ENCODE assay signal across 8 cellular contexts in the genomic region with DNA sequence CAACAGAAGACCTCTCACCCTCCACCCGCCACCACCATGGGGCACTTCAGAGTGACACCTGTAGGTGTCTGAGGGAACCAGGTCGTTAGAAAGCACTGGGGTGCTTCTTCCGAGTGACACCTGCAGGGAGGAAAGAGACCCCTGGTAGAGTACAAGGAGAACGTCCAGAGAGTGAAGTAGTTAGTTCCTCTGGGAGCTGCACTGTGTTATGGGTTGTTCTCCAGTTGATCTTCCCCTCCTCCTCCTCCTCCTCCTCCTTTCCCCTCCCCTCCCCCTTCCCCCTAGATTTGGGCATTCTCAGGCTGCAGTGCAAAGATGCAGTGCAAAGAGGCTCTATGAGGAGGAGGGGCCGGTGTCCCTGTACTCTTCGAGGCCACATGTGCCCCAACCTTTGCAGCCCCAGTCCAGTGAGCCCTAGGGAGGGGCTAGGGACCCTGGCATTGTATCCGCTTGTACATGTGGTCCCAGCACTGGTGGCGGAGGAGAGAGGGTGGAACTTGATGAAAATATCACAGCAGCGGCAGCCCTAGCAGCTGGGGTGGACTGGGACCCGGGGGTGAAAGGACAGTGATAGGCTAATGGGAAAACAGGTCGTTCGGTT. TPM values are rescaled to one million over a fixed set of nuclear protein-coding genes. Genes with fewer than 3 reads are reported as not detected.
DNase-seq lines count a peak whose midpoint lies in the region; ATAC-seq and TF ChIP-seq lines count a peak whose summit lies in the region.

No MANE protein-coding gene starts in this region.

- WGBS in heart right ventricle, 2 donors: 39 to 40% methylated on average over 12 of the region's 12 CpGs
- 69 to 78% methylated on average over 6 to 7 of the region's 12 CpGs for WGBS in mesodermal cell (ENCODE audit: insufficient coverage in 2 of 2), 2 experiments

- no peaks in the 10 kb centered on the region for H3K9me3 ChIP-seq in heart right ventricle
- no peaks in the 10 kb centered on the region for H3K9me3 ChIP-seq in mesodermal cell (ENCODE audit: control insufficient read depth, low read length)
- no peaks in the 10 kb centered on the region for H3K9me3 ChIP-seq in vagina

- H3K4me3 ChIP-seq in heart right ventricle: peak overlapping the region; percentile 56 to 96 (median 75)
- peak overlapping the region; percentile 62 for H3K4me3 ChIP-seq in brain microvascular endothelial cell (ENCODE audit: low read depth, low read length)
- peak overlapping the region; percentile 59 for H3K4me3 ChIP-seq in mesodermal cell (ENCODE audit: extremely low read depth, insufficient read depth, low read length, poor library complexity, severe bottlenecking)
- peak overlapping the region; percentile 67 to 84 for H3K4me3 ChIP-seq in vagina

- peak overlapping the region; percentile 91 to 100 (median 98) for H3K27ac ChIP-seq in heart right ventricle
- peak overlapping the region; percentile 98 for H3K27ac ChIP-seq in brain microvascular endothelial cell
- peak overlapping the region; percentile 98 for H3K27ac ChIP-seq in mesodermal cell (ENCODE audit: low read depth, low read length, severe bottlenecking)
- H3K27ac ChIP-seq in vagina: peak overlapping the region; percentile 100

- intact Hi-C loops in heart right ventricle (cut with DNase I): loop anchor here in 5 of 10 donors (1.0 to 5.0 kb wide), 10 partner anchors 14 to 118 kb away; partner anchors contain the start of genes ANKZF1 (in 2 of the 5), ATG9A (in 2 of the 5), TUBA4A (in 2 of the 5) and TUBA4B (in 2 of the 5)
- intact Hi-C loops in cardiac septum (cut with DNase I): loop anchor here (1.0 to 5.0 kb wide), 3 partner anchors 27 to 107 kb away; partner anchors contain the start of genes DNPEP, TUBA4A and TUBA4B
- intact Hi-C loops in vagina (cut with DNase I): loop anchor here (1.0 kb wide), 1 partner anchor 14 kb away; no protein-coding TSS in a partner anchor

- no peak for ATAC-seq in heart right ventricle

- no peak for TF ChIP-seq POLR2A in vagina (IDR thresholded peaks at IDR 0.05)

- peaks cover 0 to 50% (median 39%) of the 10 kb centered on the region in 9 donors for H3K36me3 ChIP-seq in heart right ventricle
- H3K36me3 ChIP-seq in brain microvascular endothelial cell (replicated peaks): peaks cover 6% of the 10 kb centered on the region
- H3K36me3 ChIP-seq in mesodermal cell (ENCODE audit: control insufficient read depth, insufficient read depth, low read length): peaks cover 42% of the 10 kb centered on the region
- H3K36me3 ChIP-seq in vagina: peaks cover 0 to 40% of the 10 kb centered on the region in 2 donors

- H3K4me1 ChIP-seq in heart right ventricle (peaks cover 11 to 61% (median 33%) of the 10 kb centered on the region in 9 donors), mesodermal cell (ENCODE audit: control insufficient read depth, insufficient read depth, low read length, poor library complexity, severe bottlenecking) (peaks cover 36% of the 10 kb centered on the region), vagina (peaks cover 47% of the 10 kb centered on the region)

- H3K27me3 ChIP-seq in heart right ventricle (no peaks in the 10 kb centered on the region), brain microvascular endothelial cell (replicated peaks) (no peaks in the 10 kb centered on the region), vagina (no peaks in the 10 kb centered on the region)

- DNase-seq in heart right ventricle: no peak
- DNase-seq in cardiac septum (ENCODE audit: low spot score): no peak
- DNase-seq in brain microvascular endothelial cell: no peak
- DNase-seq in vagina (ENCODE audit: extremely low spot score in 2 of 2): no peak
- no peak for DNase-seq in KBM-7
- DNase-seq in SIG-M5 treated with dmso at 0.1 percent for 504 hours (lab: John Stamatoyannopoulos, UW; ENCODE audit: unreplicated experiment): no peak
- no peak for DNase-seq in putamen (ENCODE audit: low spot score)

- TF ChIP-seq CTCF in heart right ventricle (IDR thresholded peaks at IDR 0.05): peak in 2 of 9 donors; percentile 2 to 5
- no peak for TF ChIP-seq CTCF in brain microvascular endothelial cell (IDR thresholded peaks at IDR 0.05; ENCODE audit: low read depth, low read length, missing control alignments)
- no peak for TF ChIP-seq CTCF in vagina (IDR thresholded peaks at IDR 0.05)

- in situ Hi-C loops in brain microvascular endothelial cell (cut with HindIII; ENCODE audit: low pct_ligation_motif_present, low sequenced_read_pairs) (no loop called here), KBM-7 (cut with MboI; ENCODE audit: low pct_unique_long_range_greater_than_20kb, low sequenced_read_pairs) (no loop called here)

RNA-seq across cellular contexts. Expression of gene DNAJB2, which starts 0.8 kb away (rescaled TPM):
- total RNA-seq in heart right ventricle: 10 to 100 TPM; 55.6 to 87.6 (median 83.1) TPM
- polyA plus RNA-seq in heart right ventricle: 100 to 1,000 TPM in 1 of 2 donors, 10 to 100 TPM in 1; 76.9 to 148 TPM
- total RNA-seq in cardiac septum: 78.0 TPM
- 32.8 TPM for polyA plus RNA-seq in mesodermal cell (2013, experiment 1 of 2)
- 32.5 TPM for polyA plus RNA-seq in mesodermal cell (2013, experiment 2 of 2)
- 92.8 TPM for total RNA-seq in vagina

RNA-seq across cellular contexts. Expression of gene TUBA4A, which starts 26.3 kb away (rescaled TPM):
- 100 to 1,000 TPM in 7 of 10 donors, 10 to 100 TPM in 3; 76.0 to 245 (median 145) TPM for total RNA-seq in heart right ventricle
- 100 to 1,000 TPM in 1 of 2 donors, 10 to 100 TPM in 1; 61.0 to 341 TPM for polyA plus RNA-seq in heart right ventricle
- 164 TPM for total RNA-seq in cardiac septum
- 4.9 TPM for polyA plus RNA-seq in mesodermal cell (2013, experiment 1 of 2)
- 2.5 TPM for polyA plus RNA-seq in mesodermal cell (2013, experiment 2 of 2)
- total RNA-seq in vagina: 122 TPM

RNA-seq across cellular contexts. Expression of gene TUBA4B, which starts 27.0 kb away (rescaled TPM):
- total RNA-seq in heart right ventricle (not detected), cardiac septum (not detected), vagina (not detected)
- polyA plus RNA-seq in heart right ventricle: not detected
- not detected for polyA plus RNA-seq in mesodermal cell (2013, experiment 1 of 2)
- not detected for polyA plus RNA-seq in mesodermal cell (2013, experiment 2 of 2)

RNA-seq across cellular contexts. Expression of gene PTPRN, which starts 29.2 kb away (rescaled TPM):
- under 1 TPM in 6 of 10 donors, not detected in 4; 0.26 to 0.51 (median 0.31) TPM for total RNA-seq in heart right ventricle
- polyA plus RNA-seq in heart right ventricle: under 1 TPM in 1 of 2 donors, not detected in 1; 0.09 TPM
- 0.97 TPM for total RNA-seq in cardiac septum
- polyA plus RNA-seq in mesodermal cell (2013, experiment 1 of 2): 60.9 TPM
- 50.0 TPM for polyA plus RNA-seq in mesodermal cell (2013, experiment 2 of 2)
- total RNA-seq in vagina: 7.6 TPM

RNA-seq across cellular contexts. Expression of gene STK16, which starts 34.7 kb away (rescaled TPM):
- 10 to 100 TPM; 14.6 to 23.1 (median 19.7) TPM for total RNA-seq in heart right ventricle
- 10 to 100 TPM; 12.9 to 26.7 TPM for polyA plus RNA-seq in heart right ventricle
- total RNA-seq in cardiac septum: 16.3 TPM
- 32.8 TPM for polyA plus RNA-seq in mesodermal cell (2013, experiment 1 of 2)
- polyA plus RNA-seq in mesodermal cell (2013, experiment 2 of 2): 29.1 TPM
- 12.8 TPM for total RNA-seq in vagina
